ENCODE assay signal across 16 cellular contexts in genomic region chr11:92675810-92676209, GRCh38.
DNase-seq lines count a peak whose midpoint lies in the region; ATAC-seq and TF ChIP-seq lines count a peak whose summit lies in the region.
"Had no signal": no experiment of that assay in that cellular context is flagged by ENCODE, and none has a peak within 500 bp of the region (broad histone marks: within the 10 kb centered on the region; RNA-seq: fewer than 3 reads in every experiment).

No MANE protein-coding gene starts in this region.

- no peak overlapping the region for H3K4ac ChIP-seq in trophoblast cell (ENCODE audit: low read depth, low read length)

- H2BK5ac ChIP-seq in trophoblast cell (ENCODE audit: low read depth, low read length, poor library complexity): no peak overlapping the region

- no peak for TF ChIP-seq POLR2A in heart left ventricle (IDR thresholded peaks at IDR 0.05)

- H3K14ac ChIP-seq in trophoblast cell (ENCODE audit: low read length): no peak overlapping the region

- no peaks in the 10 kb centered on the region for H3K79me1 ChIP-seq in trophoblast cell (ENCODE audit: low read length)

- no peak overlapping the region for H4K91ac ChIP-seq in trophoblast cell (ENCODE audit: low read depth, low read length)

- intact Hi-C loops in heart left ventricle (cut with DNase I): no loop called here

- H3K79me2 ChIP-seq in trophoblast cell (ENCODE audit: control insufficient read depth, insufficient read depth, low read length, poor library complexity): no peaks in the 10 kb centered on the region

- H3K27me3 Mint-ChIP-seq in CD8-positive, alpha-beta memory T cell: peaks cover 0 to 3% of the 10 kb centered on the region in 2 donors
- H3K27me3 Mint-ChIP-seq: CD4-positive, alpha-beta T cell had no signal

- no peak overlapping the region for H2BK12ac ChIP-seq in trophoblast cell (ENCODE audit: low read length)

- no peaks in the 10 kb centered on the region for H3K27me3 ChIP-seq in heart left ventricle
- no peaks in the 10 kb centered on the region for H3K27me3 ChIP-seq in right atrium auricular region
- no peaks in the 10 kb centered on the region for H3K27me3 ChIP-seq in CD8-positive, alpha-beta memory T cell (ENCODE audit: insufficient read depth, low read length, poor library complexity, severe bottlenecking)
- H3K27me3 ChIP-seq in trophoblast cell (ENCODE audit: insufficient read depth, low read length): no peaks in the 10 kb centered on the region

- peak overlapping the region in 4 of 12 donors; percentile 14 to 61 (median 44) for H3K27ac ChIP-seq in heart left ventricle
- H3K27ac ChIP-seq in right atrium auricular region: peak overlapping the region; percentile 7 to 60
- H3K27ac ChIP-seq in CD8-positive, alpha-beta memory T cell (ENCODE audit: low read depth, low read length): no peak overlapping the region
- no peak overlapping the region for H3K27ac ChIP-seq in trophoblast cell (ENCODE audit: low read depth, low read length)
- H3K27ac ChIP-seq: 22Rv1, A549, C4-2B had no signal

- no peak overlapping the region for H3K27ac Mint-ChIP-seq in CD8-positive, alpha-beta memory T cell
- H3K27ac Mint-ChIP-seq: CD4-positive, alpha-beta T cell; H9 had no signal

- no peak overlapping the region for H2AK5ac ChIP-seq in trophoblast cell (ENCODE audit: low read length)

- no peaks in the 10 kb centered on the region for H3K36me3 Mint-ChIP-seq in CD8-positive, alpha-beta memory T cell

- H3K36me3 ChIP-seq in heart left ventricle: no peaks in the 10 kb centered on the region
- H3K36me3 ChIP-seq in right atrium auricular region: no peaks in the 10 kb centered on the region
- H3K36me3 ChIP-seq in CD8-positive, alpha-beta memory T cell (ENCODE audit: insufficient read depth, low read length): no peaks in the 10 kb centered on the region
- H3K36me3 ChIP-seq in trophoblast cell (ENCODE audit: control insufficient read depth in 1 of 2, insufficient read depth in 2 of 2, low read length in 2 of 2): no peaks in the 10 kb centered on the region

- TF ChIP-seq CTCF in heart left ventricle (IDR thresholded peaks at IDR 0.05) (no peak), right atrium auricular region (IDR thresholded peaks at IDR 0.05) (no peak)

- no peak overlapping the region for H3K18ac ChIP-seq in trophoblast cell (ENCODE audit: low read length)

- no peak overlapping the region for H4K12ac ChIP-seq in trophoblast cell (ENCODE audit: low read depth, low read length)

- H4K8ac ChIP-seq in trophoblast cell (ENCODE audit: low read depth, low read length): no peak overlapping the region

- peaks cover 0 to 10% (median 0%) of the 10 kb centered on the region in 12 donors for H3K4me1 ChIP-seq in heart left ventricle
- H3K4me1 ChIP-seq in right atrium auricular region: peaks cover 0 to 12% of the 10 kb centered on the region in 2 donors
- H3K4me1 ChIP-seq in CD8-positive, alpha-beta memory T cell (ENCODE audit: insufficient read depth, low read length): no peaks in the 10 kb centered on the region
- no peaks in the 10 kb centered on the region for H3K4me1 ChIP-seq in trophoblast cell (ENCODE audit: control insufficient read depth in 1 of 2, insufficient read depth in 2 of 2, low read length in 2 of 2)
- H3K4me1 ChIP-seq: A549 had no signal

- H3K4me2 ChIP-seq in trophoblast cell (ENCODE audit: low read length): no peak overlapping the region
- H3K4me2 ChIP-seq: A549 had no signal

- 37 to 72% (median 48%) methylated on average over 3 of the region's 3 CpGs for WGBS in heart left ventricle, 4 donors
- no CpG with 5 or more reads among the region's 3 CpGs for WGBS in trophoblast cell (ENCODE audit: extremely low coverage, insufficient coverage, insufficient read length)

- DNase-seq in NCI-H345 (lab: John Stamatoyannopoulos, UW): peak; percentile 8
- no peak for DNase-seq in NCI-H345 treated with DMSO at 0.1 percent for 48 hours (lab: John Stamatoyannopoulos, UW; ENCODE audit: unreplicated experiment)
- peak; percentile 18 for DNase-seq in COR-L47 (lab: John Stamatoyannopoulos, UW)
- peak in 2 of 5 donors; percentile 10 to 18 for DNase-seq in heart left ventricle
- DNase-seq in right atrium auricular region (ENCODE audit: low spot score): no peak
- no peak for DNase-seq in CD8-positive, alpha-beta memory T cell
- no peak for DNase-seq in trophoblast cell
- DNase-seq: AML-193; Calu3; CD4-positive, alpha-beta T cell; GF-D8; H9 had no signal

- CTCF ChIA-PET in CD8-positive, alpha-beta memory T cell (lab: Charles Lee): no interaction called here

- peaks cover 2 to 9% (median 5%) of the 10 kb centered on the region in 5 donors for H3K9me3 Mint-ChIP-seq in CD8-positive, alpha-beta memory T cell

- H3K23ac ChIP-seq in trophoblast cell (ENCODE audit: low read length): no peak overlapping the region

- H3K9me3 ChIP-seq in heart left ventricle (peaks cover 0 to 9% (median 0%) of the 10 kb centered on the region in 12 donors), right atrium auricular region (no peaks in the 10 kb centered on the region), trophoblast cell (ENCODE audit: insufficient read depth, low read depth, low read length) (no peaks in the 10 kb centered on the region)
- H3K9me3 ChIP-seq in CD8-positive, alpha-beta memory T cell (ENCODE audit: low read length): no peaks in the 10 kb centered on the region
- H3K9me3 ChIP-seq: A549 had no signal

- no peak overlapping the region for H3K4me3 ChIP-seq in heart left ventricle
- no peak overlapping the region for H3K4me3 ChIP-seq in right atrium auricular region
- H3K4me3 ChIP-seq in CD8-positive, alpha-beta memory T cell (ENCODE audit: low read length): no peak overlapping the region
- H3K4me3 ChIP-seq in trophoblast cell (ENCODE audit: low read depth, low read length): no peak overlapping the region
- H3K4me3 ChIP-seq: A549 had no signal

- H2AFZ ChIP-seq in trophoblast cell (ENCODE audit: insufficient read depth, low read length, poor library complexity): no peak overlapping the region

- no peak overlapping the region for H3K4me3 Mint-ChIP-seq in CD8-positive, alpha-beta memory T cell
- H3K4me3 Mint-ChIP-seq: CD4-positive, alpha-beta T cell; H9 had no signal

- no peak overlapping the region for H3K9ac ChIP-seq in trophoblast cell (ENCODE audit: low read length)

- H3K4me1 Mint-ChIP-seq in CD8-positive, alpha-beta memory T cell: no peaks in the 10 kb centered on the region

- POLR2A ChIA-PET in CD8-positive, alpha-beta memory T cell (lab: Charles Lee): no interaction called here

- ATAC-seq in heart left ventricle: peak; percentile 91 to 97 (median 97)
- ATAC-seq: A549, HepG2 had no signal

- H2BK120ac ChIP-seq in trophoblast cell (ENCODE audit: insufficient read depth, low read length, poor library complexity): no peak overlapping the region

Comparison
In these comparisons a context has a peak if more than half of its experiments do, and no peak if none do; other contexts are left out.
1. DNase-seq: peak in NCI-H345 (single experiment) and COR-L47 (single experiment); none in NCI-H345 treated with DMSO at 0.1 percent for 48 hours (single experiment), right atrium auricular region (single experiment), CD8-positive, alpha-beta memory T cell (0 of 5) and trophoblast cell (0 of 2).
2. H3K27ac ChIP-seq: peak in right atrium auricular region (2 of 2); none in CD8-positive, alpha-beta memory T cell (single experiment) and trophoblast cell (single experiment).